In genomic region chr19:47729799-47730520, GRCh38 we compare ENCODE assay signal across 8 cellular contexts. TPM values are rescaled to one million over a fixed set of nuclear protein-coding genes. Genes with fewer than 3 reads are reported as not detected.
DNase-seq lines count a peak whose midpoint lies in the region; ATAC-seq and TF ChIP-seq lines count a peak whose summit lies in the region.

No MANE protein-coding gene starts in this region.

- peak overlapping the region; percentile 15 to 29 for H3K4me3 ChIP-seq in esophagus (ENCODE audit: low read depth in 1 of 2, low read length in 2 of 2)

- intact Hi-C loops in activated CD8-positive, alpha-beta T cell treated with anti-CD3 and anti-CD28 coated beads for 36 hours (cut with micrococcal nuclease): no loop called here

- H3K27ac ChIP-seq in esophagus (ENCODE audit: low read depth in 2 of 2, low read length in 1 of 2): peak overlapping the region; percentile 92 to 94

- H3K27me3 ChIP-seq in esophagus (ENCODE audit: control insufficient read depth in 1 of 2, insufficient read depth in 2 of 2, low read length in 2 of 2): no peaks in the 10 kb centered on the region

- H3K4me3 Mint-ChIP-seq in activated CD8-positive, alpha-beta T cell treated with anti-CD3 and anti-CD28 coated beads for 36 hours: peak overlapping the region; percentile 67
- peak overlapping the region; percentile 70 to 76 (median 71) for H3K4me3 Mint-ChIP-seq in nephron

- CTCF ChIA-PET in activated CD8-positive, alpha-beta T cell treated with anti-CD3 and anti-CD28 coated beads for 36 hours (lab: Charles Lee): interaction anchor here (1.2 to 2.6 kb wide), 2 partner anchors 17 kb away, joined by 4 to 11 read pairs; partner anchors contain the start of gene EHD2

- H3K36me3 Mint-ChIP-seq in activated CD8-positive, alpha-beta T cell treated with anti-CD3 and anti-CD28 coated beads for 36 hours (ENCODE audit: low read depth): no peaks in the 10 kb centered on the region
- peaks cover 12% of the 10 kb centered on the region for H3K36me3 Mint-ChIP-seq in nephron (ENCODE audit: low read depth)

- H3K4me1 ChIP-seq in esophagus (ENCODE audit: control insufficient read depth in 2 of 2, insufficient read depth in 2 of 2, low read length in 1 of 2): peaks cover 5 to 15% of the 10 kb centered on the region in 2 donors

- POLR2A ChIA-PET in activated CD8-positive, alpha-beta T cell treated with anti-CD3 and anti-CD28 coated beads for 36 hours (lab: Charles Lee): interaction anchor here (0.6 to 0.8 kb wide), 2 partner anchors 11 to 15 kb away, joined by 4 read pairs; partner anchors contain the start of gene NOP53

- no peaks in the 10 kb centered on the region for H3K9me3 ChIP-seq in esophagus (ENCODE audit: control insufficient read depth in 2 of 2, insufficient read depth in 1 of 2, low read depth in 1 of 2, low read length in 1 of 2)

- peak; percentile 41 for DNase-seq in activated naive CD4-positive, alpha-beta T cell treated with Interleukin-2 at 50 U/mL for 16 hours
- DNase-seq in activated naive CD4-positive, alpha-beta T cell (lab: John Stamatoyannopoulos, UW): no peak
- DNase-seq in activated CD8-positive, alpha-beta T cell treated with anti-CD3 and anti-CD28 coated beads for 36 hours: peak; percentile 72
- DNase-seq in ureter (ENCODE audit: low spot score) (peak; percentile 74), COLO668 (lab: John Stamatoyannopoulos, UW; ENCODE audit: unreplicated experiment) (no peak)

- peak; percentile 88 for ATAC-seq in activated CD8-positive, alpha-beta T cell treated with anti-CD3 and anti-CD28 coated beads for 36 hours
- ATAC-seq in HG03378 (IDR thresholded peaks at IDR 0.05; ENCODE audit: unreplicated experiment): no peak

- H3K27ac Mint-ChIP-seq in activated CD8-positive, alpha-beta T cell treated with anti-CD3 and anti-CD28 coated beads for 36 hours: peak overlapping the region; percentile 34
- H3K27ac Mint-ChIP-seq in nephron: peak overlapping the region; percentile 53 to 78 (median 64)

- peaks cover 20% of the 10 kb centered on the region for H3K4me1 Mint-ChIP-seq in activated CD8-positive, alpha-beta T cell treated with anti-CD3 and anti-CD28 coated beads for 36 hours (ENCODE audit: low read depth)
- H3K4me1 Mint-ChIP-seq in nephron: peaks cover 18% of the 10 kb centered on the region

- peaks cover 29% of the 10 kb centered on the region for H3K27me3 Mint-ChIP-seq in activated CD8-positive, alpha-beta T cell treated with anti-CD3 and anti-CD28 coated beads for 36 hours
- H3K27me3 Mint-ChIP-seq in nephron (ENCODE audit: low read depth): peaks cover 6% of the 10 kb centered on the region

- H3K9me3 Mint-ChIP-seq in activated CD8-positive, alpha-beta T cell treated with anti-CD3 and anti-CD28 coated beads for 36 hours: no peaks in the 10 kb centered on the region
- no peaks in the 10 kb centered on the region for H3K9me3 Mint-ChIP-seq in nephron

- no peak for TF ChIP-seq CTCF in activated CD8-positive, alpha-beta T cell treated with anti-CD3 and anti-CD28 coated beads for 36 hours (IDR thresholded peaks at IDR 0.05)
- no peak for TF ChIP-seq CTCF in nephron (IDR thresholded peaks at IDR 0.05; ENCODE audit: unreplicated experiment in 3 of 3)

- H3K36me3 ChIP-seq in esophagus (ENCODE audit: control insufficient read depth in 2 of 2, insufficient read depth in 2 of 2, low read length in 1 of 2): peaks cover 0 to 13% of the 10 kb centered on the region in 2 donors

- 21 to 26% methylated on average over 30 of the region's 30 CpGs for WGBS in esophagus, 2 donors

RNA-seq across cellular contexts. Expression of gene NOP53, which starts 15.4 kb away (rescaled TPM):
- 100 to 1,000 TPM; 300 to 301 TPM for total RNA-seq in activated CD8-positive, alpha-beta T cell treated with anti-CD3 and anti-CD28 coated beads for 36 hours
- polyA plus RNA-seq in esophagus: 100 to 1,000 TPM; 245 to 253 TPM
- total RNA-seq in ureter: 450 TPM

RNA-seq across cellular contexts. Expression of gene EHD2, which starts 16.7 kb away (rescaled TPM):
- total RNA-seq in activated CD8-positive, alpha-beta T cell treated with anti-CD3 and anti-CD28 coated beads for 36 hours: 1 to 10 TPM; 1.1 to 1.4 TPM
- polyA plus RNA-seq in esophagus: 10 to 100 TPM; 22.4 to 27.4 TPM
- 126 TPM for total RNA-seq in ureter

RNA-seq across cellular contexts. Expression of gene SELENOW, which starts 48.5 kb away (rescaled TPM):
- 100 to 1,000 TPM; 105 to 106 TPM for total RNA-seq in activated CD8-positive, alpha-beta T cell treated with anti-CD3 and anti-CD28 coated beads for 36 hours
- 100 to 1,000 TPM; 212 to 257 TPM for polyA plus RNA-seq in esophagus
- total RNA-seq in ureter: 404 TPM

Comparison
In these comparisons a context has a peak if more than half of its experiments do, and no peak if none do; other contexts are left out.
1. DNase-seq: peak in activated naive CD4-positive, alpha-beta T cell treated with Interleukin-2 at 50 U/mL for 16 hours (single experiment), activated CD8-positive, alpha-beta T cell treated with anti-CD3 and anti-CD28 coated beads for 36 hours (single experiment) and ureter (single experiment); none in activated naive CD4-positive, alpha-beta T cell (0 of 4) and COLO668 (single experiment).
2. RNA of gene EHD2, which starts 16.7 kb away (total RNA-seq): 126 TPM in ureter (single experiment); 1.1 to 1.4 TPM in activated CD8-positive, alpha-beta T cell treated with anti-CD3 and anti-CD28 coated beads for 36 hours; every median in the first group is over 10 times any median in the second.